Comparison of ENCODE assay signal across 22 cellular contexts in the genomic region with DNA sequence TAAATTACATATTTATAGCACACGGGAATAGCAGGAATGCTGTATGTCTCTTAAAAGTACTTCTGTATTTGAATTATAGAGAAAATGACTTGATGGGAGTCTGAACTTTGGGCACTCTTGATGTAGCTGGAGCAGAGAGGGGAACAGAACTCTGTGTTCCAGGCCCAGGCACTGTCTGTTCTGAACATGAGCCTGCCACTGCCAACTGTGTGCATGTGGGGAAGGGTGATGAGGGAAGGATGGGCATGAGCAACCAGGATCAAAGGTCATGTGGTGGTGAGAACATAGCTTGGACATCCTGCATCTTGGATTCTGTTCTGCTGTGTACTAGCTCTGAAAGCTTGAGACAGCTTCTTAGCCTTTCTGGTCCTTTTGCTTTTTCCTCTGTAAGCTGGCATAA.
"Had no signal": no experiment of that assay in that cellular context is flagged by ENCODE, and none has a peak within 500 bp of the region (broad histone marks: within the 10 kb centered on the region; RNA-seq: fewer than 3 reads in every experiment).

No MANE protein-coding gene starts in this region.

- ATAC-seq: gastroesophageal sphincter; left ventricle myocardium superior; natural killer cell treated with Interleukin-12 subunit alpha and Interleukin-12 subunit beta and Interleukin-15 and Interleukin-18, amount 100 ng/mL, for 72 hours; sciatic nerve had no signal

- H3K4me1 ChIP-seq: gastroesophageal sphincter, neural progenitor cell, tibial artery, upper lobe of right lung had no signal

- H3K27me3 ChIP-seq: esophagus squamous epithelium, gastroesophageal sphincter, neural progenitor cell, ovary, tibial artery, upper lobe of right lung had no signal

- H3K4me3 Mint-ChIP-seq: immature natural killer cell; natural killer cell treated with Interleukin-12 subunit alpha and Interleukin-12 subunit beta and Interleukin-15 and Interleukin-18, amount 100 ng/mL, for 72 hours; neural progenitor cell had no signal

- DNase-seq: cerebellar nuclear complex; dermis blood vessel endothelial cell; esophagus squamous epithelium; glutamatergic neuron; immature natural killer cell; kidney; left cardiac atrium; left ventricle myocardium superior; mesenchymal stem cell; midbrain; nucleus accumbens; ovary; stimulated activated CD4-positive, alpha-beta T cell treated with anti-CD3 and anti-CD28 coated beads, Interleukin-12 subunit alpha, Interleukin-12 subunit beta, amount 100 ng/mL, for 4 hours; stimulated activated naive CD4-positive, alpha-beta T cell treated with Interleukin-2 at 50 U/mL for 16 hours; tibial artery; upper lobe of right lung had no signal

- H2AFZ ChIP-seq: neural progenitor cell had no signal

- H3K9me3 ChIP-seq: esophagus squamous epithelium, gastroesophageal sphincter, ovary, tibial artery, upper lobe of right lung had no signal

- H3K27me3 Mint-ChIP-seq: natural killer cell treated with Interleukin-12 subunit alpha and Interleukin-12 subunit beta and Interleukin-15 and Interleukin-18, amount 100 ng/mL, for 72 hours had no signal

- H3K27ac ChIP-seq: esophagus squamous epithelium, gastroesophageal sphincter, neural progenitor cell, ovary, skin epidermis, tibial artery, upper lobe of right lung had no signal

- H3K4me3 ChIP-seq: esophagus squamous epithelium, gastroesophageal sphincter, lung, neural progenitor cell, ovary, skin epidermis, tibial artery, upper lobe of right lung had no signal

- H3K36me3 ChIP-seq: esophagus squamous epithelium, ovary, tibial artery, upper lobe of right lung had no signal

- H3K36me3 Mint-ChIP-seq: natural killer cell treated with Interleukin-12 subunit alpha and Interleukin-12 subunit beta and Interleukin-15 and Interleukin-18, amount 100 ng/mL, for 72 hours had no signal

- H3K27ac Mint-ChIP-seq: immature natural killer cell; natural killer cell treated with Interleukin-12 subunit alpha and Interleukin-12 subunit beta and Interleukin-15 and Interleukin-18, amount 100 ng/mL, for 72 hours; neural progenitor cell had no signal

- H3K9ac ChIP-seq: neural progenitor cell had no signal

- H3K4me1 Mint-ChIP-seq: immature natural killer cell, neural progenitor cell had no signal

- H3K4me2 ChIP-seq: neural progenitor cell had no signal

- H3K9me3 Mint-ChIP-seq: natural killer cell treated with Interleukin-12 subunit alpha and Interleukin-12 subunit beta and Interleukin-15 and Interleukin-18, amount 100 ng/mL, for 72 hours; neural progenitor cell had no signal
